In the genomic region with DNA sequence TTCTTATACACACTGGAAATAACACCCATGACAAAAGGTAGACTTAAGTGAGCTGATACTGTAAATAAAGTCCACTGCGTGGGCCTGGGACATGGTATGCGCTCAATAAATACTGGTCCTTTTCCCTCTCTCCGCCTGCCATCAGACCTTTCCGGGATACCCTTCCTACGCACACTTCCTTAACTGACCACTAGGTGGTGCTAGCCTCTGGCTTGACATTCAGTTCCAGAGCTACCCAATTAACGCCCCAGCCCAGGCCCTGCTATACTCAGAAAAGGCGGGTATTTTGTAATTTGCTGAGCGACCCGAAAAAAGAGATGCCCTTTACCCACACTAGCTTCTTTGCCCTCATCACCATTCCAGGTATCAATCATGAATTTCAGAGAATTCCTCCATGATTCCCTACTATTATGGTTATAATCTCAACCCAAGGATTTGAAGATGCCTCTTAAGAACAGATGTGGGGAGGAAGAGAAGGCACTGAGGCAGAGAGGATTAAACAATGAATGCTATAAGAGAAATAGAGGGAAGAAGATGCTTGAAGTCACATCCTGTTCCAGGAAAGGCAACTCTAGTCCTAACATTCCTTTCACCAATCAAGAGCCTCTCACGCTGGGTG, we compare ENCODE assay signal across 8 cellular contexts. TPM values are rescaled to one million over a fixed set of nuclear protein-coding genes. Genes with fewer than 3 reads are reported as not detected.
DNase-seq lines count a peak whose midpoint lies in the region; ATAC-seq lines count a peak whose summit lies in the region.

No MANE protein-coding gene starts in this region.

- H3K4me1 ChIP-seq in mesendoderm (ENCODE audit: control insufficient read depth, low read depth, low read length), result no peaks in the 10 kb centered on the region

- H4K8ac ChIP-seq in mesendoderm (ENCODE audit: low read depth, low read length), result no peak overlapping the region

- H3K9me3 Mint-ChIP-seq in activated CD4-positive, alpha-beta memory T cell treated with anti-CD3 and anti-CD28 coated beads for 36 hours, result peaks cover 10% of the 10 kb centered on the region

- peak overlapping the region; percentile 5 for H3K9ac ChIP-seq in mesendoderm (ENCODE audit: low read length)

- H3K27ac ChIP-seq in mesendoderm (ENCODE audit: low read depth, low read length), result no peak overlapping the region

- peaks cover 11% of the 10 kb centered on the region for H3K4me1 Mint-ChIP-seq in activated CD4-positive, alpha-beta memory T cell treated with anti-CD3 and anti-CD28 coated beads for 36 hours (ENCODE audit: low read depth)

- no peak overlapping the region for H2BK5ac ChIP-seq in mesendoderm (ENCODE audit: low read length)

- no peak overlapping the region for H4K5ac ChIP-seq in mesendoderm (ENCODE audit: low read length)

- H2AK5ac ChIP-seq in mesendoderm (ENCODE audit: low read length), result no peak overlapping the region

- H3K79me2 ChIP-seq in mesendoderm (ENCODE audit: control insufficient read depth, insufficient read depth, low read length), result peaks cover 3% of the 10 kb centered on the region

- H3K4me3 Mint-ChIP-seq in activated CD4-positive, alpha-beta memory T cell treated with anti-CD3 and anti-CD28 coated beads for 36 hours, result no peak overlapping the region

- H3K27me3 ChIP-seq in mesendoderm (ENCODE audit: insufficient read depth, low read length, poor library complexity), result no peaks in the 10 kb centered on the region

- DNase-seq in COLO668 (lab: John Stamatoyannopoulos, UW; ENCODE audit: unreplicated experiment) (peak; percentile 58), NCI-H774 (lab: John Stamatoyannopoulos, UW) (peak; percentile 52), mesendoderm (peak; percentile 83)
- peak; percentile 83 for DNase-seq in activated CD4-positive, alpha-beta memory T cell treated with anti-CD3 and anti-CD28 coated beads for 36 hours
- DNase-seq in effector CD4-positive, alpha-beta T cell, result peak; percentile 75
- DNase-seq in stimulated activated CD8-positive, alpha-beta memory T cell treated with anti-CD3 and anti-CD28 coated beads, Interleukin-2, amount 100 ng/mL, for 48 hours (ENCODE audit: low read depth in 2 of 2), result peak; percentile 33 to 63

- POLR2A ChIA-PET in activated CD4-positive, alpha-beta memory T cell treated with anti-CD3 and anti-CD28 coated beads for 36 hours (lab: Charles Lee), result no interaction called here

- no peak overlapping the region for H3K4me2 ChIP-seq in mesendoderm (ENCODE audit: low read length)

- no peak overlapping the region for H3K4ac ChIP-seq in mesendoderm (ENCODE audit: low read depth, low read length)

- CTCF ChIA-PET in activated CD4-positive, alpha-beta memory T cell treated with anti-CD3 and anti-CD28 coated beads for 36 hours (lab: Charles Lee), result interaction anchor here (0.6 to 11.4 kb wide), 35 partner anchors 8 to 374 kb away, joined by 3 to 228 read pairs (median 6); a partner anchor contains a TSS

- peaks cover 6% of the 10 kb centered on the region for H3K27me3 Mint-ChIP-seq in activated CD4-positive, alpha-beta memory T cell treated with anti-CD3 and anti-CD28 coated beads for 36 hours

- ATAC-seq in HG02798 (IDR thresholded peaks at IDR 0.05; ENCODE audit: poor library complexity, unreplicated experiment) (peak; percentile 65), HG03108 (IDR thresholded peaks at IDR 0.05; ENCODE audit: unreplicated experiment) (no peak)

- H3K79me1 ChIP-seq in mesendoderm (ENCODE audit: low read length), result no peaks in the 10 kb centered on the region

- no peaks in the 10 kb centered on the region for H3K36me3 ChIP-seq in mesendoderm (ENCODE audit: control insufficient read depth, insufficient read depth, low read length)

- no peak overlapping the region for H2BK15ac ChIP-seq in mesendoderm (replicated peaks; ENCODE audit: low read depth)

- no peak overlapping the region for H3K18ac ChIP-seq in mesendoderm (ENCODE audit: low read length)

- peaks cover 3% of the 10 kb centered on the region for H3K36me3 Mint-ChIP-seq in activated CD4-positive, alpha-beta memory T cell treated with anti-CD3 and anti-CD28 coated beads for 36 hours

- H3K4me3 ChIP-seq in mesendoderm (ENCODE audit: low read length), result no peak overlapping the region

- no CpG with 5 or more reads among the region's 10 CpGs for WGBS in mesendoderm (ENCODE audit: extremely low coverage, insufficient coverage, low lambda C conversion rate)

- H2BK120ac ChIP-seq in mesendoderm (ENCODE audit: low read depth, low read length), result no peak overlapping the region

- H3K23ac ChIP-seq in mesendoderm (ENCODE audit: low read length), result no peak overlapping the region

- H3K56ac ChIP-seq in mesendoderm (ENCODE audit: low read length), result no peak overlapping the region

- intact Hi-C loops in activated CD4-positive, alpha-beta memory T cell treated with anti-CD3 and anti-CD28 coated beads for 36 hours (cut with micrococcal nuclease), result loop anchor here (1.0 kb wide), 2 partner anchors 49 to 59 kb away; no protein-coding TSS in a partner anchor

- H3K27ac Mint-ChIP-seq in activated CD4-positive, alpha-beta memory T cell treated with anti-CD3 and anti-CD28 coated beads for 36 hours, result no peak overlapping the region

RNA-seq across cellular contexts. Expression of a gene that starts 3.9 kb away (rescaled TPM):
- 1 to 10 TPM; 1.4 TPM for total RNA-seq in activated CD4-positive, alpha-beta memory T cell treated with anti-CD3 and anti-CD28 coated beads for 36 hours
- 16.1 TPM for polyA plus RNA-seq in mesendoderm (2013, experiment 1 of 2)
- polyA plus RNA-seq in mesendoderm (2013, experiment 2 of 2), result 15.2 TPM

RNA-seq across cellular contexts. Expression of a gene that starts 13.2 kb away (rescaled TPM):
- 100 to 1,000 TPM; 209 to 218 TPM for total RNA-seq in activated CD4-positive, alpha-beta memory T cell treated with anti-CD3 and anti-CD28 coated beads for 36 hours
- 22.6 TPM for polyA plus RNA-seq in mesendoderm (2013, experiment 1 of 2)
- polyA plus RNA-seq in mesendoderm (2013, experiment 2 of 2), result 22.2 TPM

RNA-seq across cellular contexts. Expression of a gene that starts 23.1 kb away (rescaled TPM):
- not detected for total RNA-seq in activated CD4-positive, alpha-beta memory T cell treated with anti-CD3 and anti-CD28 coated beads for 36 hours
- not detected for polyA plus RNA-seq in mesendoderm (2013, experiment 1 of 2)
- polyA plus RNA-seq in mesendoderm (2013, experiment 2 of 2), result not detected

RNA-seq across cellular contexts. Expression of a gene that starts 35.5 kb away (rescaled TPM):
- total RNA-seq in activated CD4-positive, alpha-beta memory T cell treated with anti-CD3 and anti-CD28 coated beads for 36 hours, result 10 to 100 TPM; 39.6 to 41.6 TPM
- 10.0 TPM for polyA plus RNA-seq in mesendoderm (2013, experiment 1 of 2)
- polyA plus RNA-seq in mesendoderm (2013, experiment 2 of 2), result 9.5 TPM

RNA-seq across cellular contexts. Expression of a gene that starts 45.8 kb away (rescaled TPM):
- 10 to 100 TPM; 70.6 to 73.5 TPM for total RNA-seq in activated CD4-positive, alpha-beta memory T cell treated with anti-CD3 and anti-CD28 coated beads for 36 hours
- polyA plus RNA-seq in mesendoderm (2013, experiment 1 of 2), result 14.8 TPM
- 14.9 TPM for polyA plus RNA-seq in mesendoderm (2013, experiment 2 of 2)
